ENCODE assay signal across 1 cellular context in the genomic region with DNA sequence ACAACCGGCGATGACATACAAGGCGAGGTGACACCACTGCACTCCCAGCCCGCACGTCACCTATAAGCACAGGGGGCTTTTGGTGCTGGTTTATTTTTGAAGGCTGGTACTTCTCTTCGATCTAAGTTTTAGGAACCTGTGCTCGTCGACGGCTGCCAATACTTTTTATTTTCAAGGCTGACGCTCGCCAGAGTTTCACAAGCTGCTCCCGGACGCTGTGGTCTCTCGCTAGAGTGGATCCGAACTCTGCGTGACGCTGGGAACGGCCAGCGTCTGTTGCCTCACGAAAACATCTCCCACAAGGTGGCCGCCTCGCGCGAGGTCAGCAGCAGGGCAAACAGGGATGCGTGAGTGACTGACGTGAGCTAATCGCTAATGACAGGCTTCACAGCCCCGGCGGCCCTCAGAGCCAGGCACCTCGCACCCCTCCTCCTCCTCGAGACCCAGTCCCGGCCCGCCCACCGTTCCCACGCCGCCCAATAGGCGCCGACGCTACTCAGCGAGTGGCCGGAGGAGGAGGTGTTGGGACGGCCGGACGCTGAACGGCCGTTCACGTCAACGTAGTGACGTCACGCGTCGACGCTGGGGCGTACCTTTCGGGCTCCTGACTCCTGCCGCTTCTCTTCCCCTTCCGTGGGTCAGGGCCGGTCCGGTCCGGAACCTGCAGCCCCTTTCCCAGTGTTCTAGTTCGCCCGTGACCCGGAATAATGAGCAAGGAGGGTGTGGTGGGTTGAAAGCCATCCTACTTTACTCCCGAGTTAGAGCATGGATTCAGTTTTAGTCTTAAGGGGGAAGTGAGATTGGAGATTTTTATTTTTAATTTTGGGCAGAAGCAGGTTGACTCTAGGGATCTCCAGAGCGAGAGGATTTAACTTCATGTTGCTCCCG.
TF ChIP-seq lines count a peak whose summit lies in the region.

A gene (plus strand): TSS at position 621 of the 888 bp plus-strand sequence. CDS start 15,351 bp downstream, outside the sequence.

TF ChIP-seq in HepG2, 621 proteins besides CTCF, POLR2A, EP300 and RAD21 (continued from another document and continues in another):
- TF ChIP-seq, protein P1, sequence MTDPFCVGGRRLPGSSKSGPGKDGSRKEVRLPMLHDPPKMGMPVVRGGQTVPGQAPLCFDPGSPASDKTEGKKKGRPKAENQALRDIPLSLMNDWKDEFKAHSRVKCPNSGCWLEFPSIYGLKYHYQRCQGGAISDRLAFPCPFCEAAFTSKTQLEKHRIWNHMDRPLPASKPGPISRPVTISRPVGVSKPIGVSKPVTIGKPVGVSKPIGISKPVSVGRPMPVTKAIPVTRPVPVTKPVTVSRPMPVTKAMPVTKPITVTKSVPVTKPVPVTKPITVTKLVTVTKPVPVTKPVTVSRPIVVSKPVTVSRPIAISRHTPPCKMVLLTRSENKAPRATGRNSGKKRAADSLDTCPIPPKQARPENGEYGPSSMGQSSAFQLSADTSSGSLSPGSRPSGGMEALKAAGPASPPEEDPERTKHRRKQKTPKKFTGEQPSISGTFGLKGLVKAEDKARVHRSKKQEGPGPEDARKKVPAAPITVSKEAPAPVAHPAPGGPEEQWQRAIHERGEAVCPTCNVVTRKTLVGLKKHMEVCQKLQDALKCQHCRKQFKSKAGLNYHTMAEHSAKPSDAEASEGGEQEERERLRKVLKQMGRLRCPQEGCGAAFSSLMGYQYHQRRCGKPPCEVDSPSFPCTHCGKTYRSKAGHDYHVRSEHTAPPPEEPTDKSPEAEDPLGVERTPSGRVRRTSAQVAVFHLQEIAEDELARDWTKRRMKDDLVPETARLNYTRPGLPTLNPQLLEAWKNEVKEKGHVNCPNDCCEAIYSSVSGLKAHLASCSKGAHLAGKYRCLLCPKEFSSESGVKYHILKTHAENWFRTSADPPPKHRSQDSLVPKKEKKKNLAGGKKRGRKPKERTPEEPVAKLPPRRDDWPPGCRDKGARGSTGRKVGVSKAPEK (CRISPR knock-in tag; IDR thresholded peaks at IDR 0.05; ENCODE audit: borderline replicate concordance), result no peak
- no peak for TF ChIP-seq ZFP90 (CRISPR knock-in tag; IDR thresholded peaks at IDR 0.05; ENCODE audit: borderline replicate concordance)
- TF ChIP-seq, protein P2, sequence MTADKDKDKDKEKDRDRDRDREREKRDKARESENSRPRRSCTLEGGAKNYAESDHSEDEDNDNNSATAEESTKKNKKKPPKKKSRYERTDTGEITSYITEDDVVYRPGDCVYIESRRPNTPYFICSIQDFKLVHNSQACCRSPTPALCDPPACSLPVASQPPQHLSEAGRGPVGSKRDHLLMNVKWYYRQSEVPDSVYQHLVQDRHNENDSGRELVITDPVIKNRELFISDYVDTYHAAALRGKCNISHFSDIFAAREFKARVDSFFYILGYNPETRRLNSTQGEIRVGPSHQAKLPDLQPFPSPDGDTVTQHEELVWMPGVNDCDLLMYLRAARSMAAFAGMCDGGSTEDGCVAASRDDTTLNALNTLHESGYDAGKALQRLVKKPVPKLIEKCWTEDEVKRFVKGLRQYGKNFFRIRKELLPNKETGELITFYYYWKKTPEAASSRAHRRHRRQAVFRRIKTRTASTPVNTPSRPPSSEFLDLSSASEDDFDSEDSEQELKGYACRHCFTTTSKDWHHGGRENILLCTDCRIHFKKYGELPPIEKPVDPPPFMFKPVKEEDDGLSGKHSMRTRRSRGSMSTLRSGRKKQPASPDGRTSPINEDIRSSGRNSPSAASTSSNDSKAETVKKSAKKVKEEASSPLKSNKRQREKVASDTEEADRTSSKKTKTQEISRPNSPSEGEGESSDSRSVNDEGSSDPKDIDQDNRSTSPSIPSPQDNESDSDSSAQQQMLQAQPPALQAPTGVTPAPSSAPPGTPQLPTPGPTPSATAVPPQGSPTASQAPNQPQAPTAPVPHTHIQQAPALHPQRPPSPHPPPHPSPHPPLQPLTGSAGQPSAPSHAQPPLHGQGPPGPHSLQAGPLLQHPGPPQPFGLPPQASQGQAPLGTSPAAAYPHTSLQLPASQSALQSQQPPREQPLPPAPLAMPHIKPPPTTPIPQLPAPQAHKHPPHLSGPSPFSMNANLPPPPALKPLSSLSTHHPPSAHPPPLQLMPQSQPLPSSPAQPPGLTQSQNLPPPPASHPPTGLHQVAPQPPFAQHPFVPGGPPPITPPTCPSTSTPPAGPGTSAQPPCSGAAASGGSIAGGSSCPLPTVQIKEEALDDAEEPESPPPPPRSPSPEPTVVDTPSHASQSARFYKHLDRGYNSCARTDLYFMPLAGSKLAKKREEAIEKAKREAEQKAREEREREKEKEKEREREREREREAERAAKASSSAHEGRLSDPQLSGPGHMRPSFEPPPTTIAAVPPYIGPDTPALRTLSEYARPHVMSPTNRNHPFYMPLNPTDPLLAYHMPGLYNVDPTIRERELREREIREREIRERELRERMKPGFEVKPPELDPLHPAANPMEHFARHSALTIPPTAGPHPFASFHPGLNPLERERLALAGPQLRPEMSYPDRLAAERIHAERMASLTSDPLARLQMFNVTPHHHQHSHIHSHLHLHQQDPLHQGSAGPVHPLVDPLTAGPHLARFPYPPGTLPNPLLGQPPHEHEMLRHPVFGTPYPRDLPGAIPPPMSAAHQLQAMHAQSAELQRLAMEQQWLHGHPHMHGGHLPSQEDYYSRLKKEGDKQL (CRISPR knock-in tag; IDR thresholded peaks at IDR 0.05; ENCODE audit: low read depth), result peak; percentile 38; the same call in 1 of the 2 replicates
- TF ChIP-seq MAFK (conservative IDR thresholded peaks at IDR 0.05 in 1 of 2, IDR thresholded peaks at IDR 0.05 in 1 of 2; ENCODE audit: low read length in 2 of 2), result no peak
- TF ChIP-seq JUNB (CRISPR knock-in tag; IDR thresholded peaks at IDR 0.05; ENCODE audit: borderline replicate concordance), result no peak
- TF ChIP-seq, protein P3, sequence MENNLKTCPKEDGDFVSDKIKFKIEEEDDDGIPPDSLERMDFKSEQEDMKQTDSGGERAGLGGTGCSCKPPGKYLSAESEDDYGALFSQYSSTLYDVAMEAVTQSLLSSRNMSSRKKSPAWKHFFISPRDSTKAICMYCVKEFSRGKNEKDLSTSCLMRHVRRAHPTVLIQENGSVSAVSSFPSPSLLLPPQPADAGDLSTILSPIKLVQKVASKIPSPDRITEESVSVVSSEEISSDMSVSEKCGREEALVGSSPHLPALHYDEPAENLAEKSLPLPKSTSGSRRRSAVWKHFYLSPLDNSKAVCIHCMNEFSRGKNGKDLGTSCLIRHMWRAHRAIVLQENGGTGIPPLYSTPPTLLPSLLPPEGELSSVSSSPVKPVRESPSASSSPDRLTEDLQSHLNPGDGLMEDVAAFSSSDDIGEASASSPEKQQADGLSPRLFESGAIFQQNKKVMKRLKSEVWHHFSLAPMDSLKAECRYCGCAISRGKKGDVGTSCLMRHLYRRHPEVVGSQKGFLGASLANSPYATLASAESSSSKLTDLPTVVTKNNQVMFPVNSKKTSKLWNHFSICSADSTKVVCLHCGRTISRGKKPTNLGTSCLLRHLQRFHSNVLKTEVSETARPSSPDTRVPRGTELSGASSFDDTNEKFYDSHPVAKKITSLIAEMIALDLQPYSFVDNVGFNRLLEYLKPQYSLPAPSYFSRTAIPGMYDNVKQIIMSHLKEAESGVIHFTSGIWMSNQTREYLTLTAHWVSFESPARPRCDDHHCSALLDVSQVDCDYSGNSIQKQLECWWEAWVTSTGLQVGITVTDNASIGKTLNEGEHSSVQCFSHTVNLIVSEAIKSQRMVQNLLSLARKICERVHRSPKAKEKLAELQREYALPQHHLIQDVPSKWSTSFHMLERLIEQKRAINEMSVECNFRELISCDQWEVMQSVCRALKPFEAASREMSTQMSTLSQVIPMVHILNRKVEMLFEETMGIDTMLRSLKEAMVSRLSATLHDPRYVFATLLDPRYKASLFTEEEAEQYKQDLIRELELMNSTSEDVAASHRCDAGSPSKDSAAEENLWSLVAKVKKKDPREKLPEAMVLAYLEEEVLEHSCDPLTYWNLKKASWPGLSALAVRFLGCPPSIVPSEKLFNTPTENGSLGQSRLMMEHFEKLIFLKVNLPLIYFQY (CRISPR knock-in tag; IDR thresholded peaks at IDR 0.05; ENCODE audit: borderline replicate concordance), result peak; percentile 99
- TF ChIP-seq AGO1 (IDR thresholded peaks at IDR 0.05; ENCODE audit: low read depth, low read length, poor library complexity, severe bottlenecking), result no peak
- no peak for TF ChIP-seq ONECUT2 (CRISPR knock-in tag; IDR thresholded peaks at IDR 0.05)
- TF ChIP-seq GTF2F1 (IDR thresholded peaks at IDR 0.05; ENCODE audit: low read length), result peak; percentile 60; the same call in 1 of the 2 replicates
- no peak for TF ChIP-seq FLYWCH1 (CRISPR knock-in tag; IDR thresholded peaks at IDR 0.05)
- TF ChIP-seq, protein P4, sequence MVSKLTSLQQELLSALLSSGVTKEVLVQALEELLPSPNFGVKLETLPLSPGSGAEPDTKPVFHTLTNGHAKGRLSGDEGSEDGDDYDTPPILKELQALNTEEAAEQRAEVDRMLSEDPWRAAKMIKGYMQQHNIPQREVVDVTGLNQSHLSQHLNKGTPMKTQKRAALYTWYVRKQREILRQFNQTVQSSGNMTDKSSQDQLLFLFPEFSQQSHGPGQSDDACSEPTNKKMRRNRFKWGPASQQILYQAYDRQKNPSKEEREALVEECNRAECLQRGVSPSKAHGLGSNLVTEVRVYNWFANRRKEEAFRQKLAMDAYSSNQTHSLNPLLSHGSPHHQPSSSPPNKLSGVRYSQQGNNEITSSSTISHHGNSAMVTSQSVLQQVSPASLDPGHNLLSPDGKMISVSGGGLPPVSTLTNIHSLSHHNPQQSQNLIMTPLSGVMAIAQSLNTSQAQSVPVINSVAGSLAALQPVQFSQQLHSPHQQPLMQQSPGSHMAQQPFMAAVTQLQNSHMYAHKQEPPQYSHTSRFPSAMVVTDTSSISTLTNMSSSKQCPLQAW (CRISPR knock-in tag; IDR thresholded peaks at IDR 0.05), result peak; percentile 56
- TF ChIP-seq RARG (CRISPR knock-in tag; IDR thresholded peaks at IDR 0.05; ENCODE audit: low read depth), result no peak
- no peak for TF ChIP-seq ZNF570 (CRISPR knock-in tag; IDR thresholded peaks at IDR 0.05; ENCODE audit: borderline replicate concordance)
- TF ChIP-seq GABPA (IDR thresholded peaks at IDR 0.05; ENCODE audit: low read depth, low read length), result peak; percentile 53
- TF ChIP-seq GABPA (CRISPR knock-in tag; IDR thresholded peaks at IDR 0.05; ENCODE audit: low read depth), result peak; percentile 79
- TF ChIP-seq ZNF3 (CRISPR knock-in tag; IDR thresholded peaks at IDR 0.05), result no peak
- TF ChIP-seq, protein P5, sequence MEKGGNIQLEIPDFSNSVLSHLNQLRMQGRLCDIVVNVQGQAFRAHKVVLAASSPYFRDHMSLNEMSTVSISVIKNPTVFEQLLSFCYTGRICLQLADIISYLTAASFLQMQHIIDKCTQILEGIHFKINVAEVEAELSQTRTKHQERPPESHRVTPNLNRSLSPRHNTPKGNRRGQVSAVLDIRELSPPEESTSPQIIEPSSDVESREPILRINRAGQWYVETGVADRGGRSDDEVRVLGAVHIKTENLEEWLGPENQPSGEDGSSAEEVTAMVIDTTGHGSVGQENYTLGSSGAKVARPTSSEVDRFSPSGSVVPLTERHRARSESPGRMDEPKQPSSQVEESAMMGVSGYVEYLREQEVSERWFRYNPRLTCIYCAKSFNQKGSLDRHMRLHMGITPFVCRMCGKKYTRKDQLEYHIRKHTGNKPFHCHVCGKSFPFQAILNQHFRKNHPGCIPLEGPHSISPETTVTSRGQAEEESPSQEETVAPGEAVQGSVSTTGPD (CRISPR knock-in tag; IDR thresholded peaks at IDR 0.05), result no peak
- TF ChIP-seq, protein P6, sequence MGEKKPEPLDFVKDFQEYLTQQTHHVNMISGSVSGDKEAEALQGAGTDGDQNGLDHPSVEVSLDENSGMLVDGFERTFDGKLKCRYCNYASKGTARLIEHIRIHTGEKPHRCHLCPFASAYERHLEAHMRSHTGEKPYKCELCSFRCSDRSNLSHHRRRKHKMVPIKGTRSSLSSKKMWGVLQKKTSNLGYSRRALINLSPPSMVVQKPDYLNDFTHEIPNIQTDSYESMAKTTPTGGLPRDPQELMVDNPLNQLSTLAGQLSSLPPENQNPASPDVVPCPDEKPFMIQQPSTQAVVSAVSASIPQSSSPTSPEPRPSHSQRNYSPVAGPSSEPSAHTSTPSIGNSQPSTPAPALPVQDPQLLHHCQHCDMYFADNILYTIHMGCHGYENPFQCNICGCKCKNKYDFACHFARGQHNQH (CRISPR knock-in tag; IDR thresholded peaks at IDR 0.05), result peak; percentile 74
- TF ChIP-seq, protein P7, sequence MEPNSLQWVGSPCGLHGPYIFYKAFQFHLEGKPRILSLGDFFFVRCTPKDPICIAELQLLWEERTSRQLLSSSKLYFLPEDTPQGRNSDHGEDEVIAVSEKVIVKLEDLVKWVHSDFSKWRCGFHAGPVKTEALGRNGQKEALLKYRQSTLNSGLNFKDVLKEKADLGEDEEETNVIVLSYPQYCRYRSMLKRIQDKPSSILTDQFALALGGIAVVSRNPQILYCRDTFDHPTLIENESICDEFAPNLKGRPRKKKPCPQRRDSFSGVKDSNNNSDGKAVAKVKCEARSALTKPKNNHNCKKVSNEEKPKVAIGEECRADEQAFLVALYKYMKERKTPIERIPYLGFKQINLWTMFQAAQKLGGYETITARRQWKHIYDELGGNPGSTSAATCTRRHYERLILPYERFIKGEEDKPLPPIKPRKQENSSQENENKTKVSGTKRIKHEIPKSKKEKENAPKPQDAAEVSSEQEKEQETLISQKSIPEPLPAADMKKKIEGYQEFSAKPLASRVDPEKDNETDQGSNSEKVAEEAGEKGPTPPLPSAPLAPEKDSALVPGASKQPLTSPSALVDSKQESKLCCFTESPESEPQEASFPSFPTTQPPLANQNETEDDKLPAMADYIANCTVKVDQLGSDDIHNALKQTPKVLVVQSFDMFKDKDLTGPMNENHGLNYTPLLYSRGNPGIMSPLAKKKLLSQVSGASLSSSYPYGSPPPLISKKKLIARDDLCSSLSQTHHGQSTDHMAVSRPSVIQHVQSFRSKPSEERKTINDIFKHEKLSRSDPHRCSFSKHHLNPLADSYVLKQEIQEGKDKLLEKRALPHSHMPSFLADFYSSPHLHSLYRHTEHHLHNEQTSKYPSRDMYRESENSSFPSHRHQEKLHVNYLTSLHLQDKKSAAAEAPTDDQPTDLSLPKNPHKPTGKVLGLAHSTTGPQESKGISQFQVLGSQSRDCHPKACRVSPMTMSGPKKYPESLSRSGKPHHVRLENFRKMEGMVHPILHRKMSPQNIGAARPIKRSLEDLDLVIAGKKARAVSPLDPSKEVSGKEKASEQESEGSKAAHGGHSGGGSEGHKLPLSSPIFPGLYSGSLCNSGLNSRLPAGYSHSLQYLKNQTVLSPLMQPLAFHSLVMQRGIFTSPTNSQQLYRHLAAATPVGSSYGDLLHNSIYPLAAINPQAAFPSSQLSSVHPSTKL (CRISPR knock-in tag; IDR thresholded peaks at IDR 0.05), result peak; percentile 29; the same call in 1 of the 2 replicates
- no peak for TF ChIP-seq TRIM24 (CRISPR knock-in tag; IDR thresholded peaks at IDR 0.05)
- peak; percentile 49; the same call in 1 of the 2 replicates for TF ChIP-seq CEBPG (CRISPR knock-in tag; IDR thresholded peaks at IDR 0.05)
- no peak for TF ChIP-seq ZNF451 (CRISPR knock-in tag; IDR thresholded peaks at IDR 0.05)
- peak; percentile 57 for TF ChIP-seq ZBTB38 (CRISPR knock-in tag; IDR thresholded peaks at IDR 0.05)
- no peak for TF ChIP-seq ZNF879 (CRISPR knock-in tag; IDR thresholded peaks at IDR 0.05)
- TF ChIP-seq, protein P8, sequence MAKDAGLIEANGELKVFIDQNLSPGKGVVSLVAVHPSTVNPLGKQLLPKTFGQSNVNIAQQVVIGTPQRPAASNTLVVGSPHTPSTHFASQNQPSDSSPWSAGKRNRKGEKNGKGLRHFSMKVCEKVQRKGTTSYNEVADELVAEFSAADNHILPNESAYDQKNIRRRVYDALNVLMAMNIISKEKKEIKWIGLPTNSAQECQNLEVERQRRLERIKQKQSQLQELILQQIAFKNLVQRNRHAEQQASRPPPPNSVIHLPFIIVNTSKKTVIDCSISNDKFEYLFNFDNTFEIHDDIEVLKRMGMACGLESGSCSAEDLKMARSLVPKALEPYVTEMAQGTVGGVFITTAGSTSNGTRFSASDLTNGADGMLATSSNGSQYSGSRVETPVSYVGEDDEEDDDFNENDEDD (CRISPR knock-in tag; IDR thresholded peaks at IDR 0.05; ENCODE audit: borderline replicate concordance), result peak; percentile 63; the same call in 1 of the 2 replicates
- TF ChIP-seq HOXD1 (CRISPR knock-in tag; IDR thresholded peaks at IDR 0.05), result no peak; the same call in 1 of the 2 replicates
- 0 out of 2 replicates have a peak, but pooled peaks have one; percentile 52 for TF ChIP-seq KLF9 (CRISPR knock-in tag; IDR thresholded peaks at IDR 0.05; ENCODE audit: low read depth)
- TF ChIP-seq MAFF (IDR thresholded peaks at IDR 0.05; ENCODE audit: low read depth, low read length), result no peak
- TF ChIP-seq ZC3H13 (CRISPR knock-in tag; IDR thresholded peaks at IDR 0.05), result no peak
